In the genomic region with DNA sequence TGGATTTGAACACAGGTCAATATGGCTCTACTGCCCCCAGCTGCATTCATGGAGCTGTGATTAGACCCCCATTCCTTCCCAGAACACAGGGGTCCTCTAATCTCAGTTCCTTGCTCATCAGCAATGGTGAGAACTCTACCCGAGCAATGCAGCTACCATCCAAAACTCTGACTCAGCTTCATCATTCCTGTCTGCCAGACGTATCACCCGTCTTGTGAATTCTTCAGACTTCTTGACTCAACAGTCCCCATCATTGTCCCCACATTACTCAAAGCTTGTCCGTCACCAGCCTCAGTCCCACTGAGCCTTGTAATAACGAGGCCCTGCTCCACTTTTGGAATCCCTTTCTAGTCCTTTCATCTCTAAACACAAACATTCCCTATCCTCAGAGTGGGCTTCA, we compare ENCODE assay signal across 31 cellular contexts. TPM values are rescaled to one million over a fixed set of nuclear protein-coding genes. Genes with fewer than 3 reads are reported as not detected.
DNase-seq lines count a peak whose midpoint lies in the region; ATAC-seq, FAIRE-seq and TF ChIP-seq lines count a peak whose summit lies in the region.
"Had no signal": no experiment of that assay in that cellular context is flagged by ENCODE, and none has a peak within 500 bp of the region (broad histone marks: within the 10 kb centered on the region; RNA-seq: fewer than 3 reads in every experiment).

No MANE protein-coding gene starts in this region.

- no peaks in the 10 kb centered on the region for H3K36me3 ChIP-seq in mesodermal cell (ENCODE audit: control insufficient read depth, insufficient read depth, low read length)
- H3K36me3 ChIP-seq: lower lobe of right lung, ovary, tibial nerve had no signal

- no peak overlapping the region for H3K4me3 Mint-ChIP-seq in HFFc6
- H3K4me3 Mint-ChIP-seq: activated CD8-positive, alpha-beta T cell treated with anti-CD3 and anti-CD28 coated beads, Interleukin-2, amount 10 ng/mL, durations not matched to agents 7 days and 5 days; activated naive CD8-positive, alpha-beta T cell; natural killer cell treated with Interleukin-12 subunit alpha and Interleukin-12 subunit beta and Interleukin-15 and Interleukin-18, amount 100 ng/mL, for 72 hours had no signal

- H3K4me1 Mint-ChIP-seq in HFFc6 (ENCODE audit: low read depth) = peaks cover 56% of the 10 kb centered on the region

- peak overlapping the region; percentile 0; the same call in 1 of the 2 replicates for H3K27ac Mint-ChIP-seq in HFFc6
- H3K27ac Mint-ChIP-seq: activated CD8-positive, alpha-beta T cell treated with anti-CD3 and anti-CD28 coated beads, Interleukin-2, amount 10 ng/mL, durations not matched to agents 7 days and 5 days; activated naive CD8-positive, alpha-beta T cell; natural killer cell treated with Interleukin-12 subunit alpha and Interleukin-12 subunit beta and Interleukin-15 and Interleukin-18, amount 100 ng/mL, for 72 hours had no signal

- TF ChIP-seq CTCF in AG10803 (conservative IDR thresholded peaks at IDR 0.05; ENCODE audit: low read length) (no peak), HFFc6 (IDR thresholded peaks at IDR 0.05) (no peak)

- 64 to 73% methylated on average over 5 of the region's 5 CpGs for WGBS in mesodermal cell (ENCODE audit: insufficient coverage in 2 of 2), 2 experiments

- H3K36me3 Mint-ChIP-seq in HFFc6 (ENCODE audit: low read depth) = no peaks in the 10 kb centered on the region
- H3K36me3 Mint-ChIP-seq: natural killer cell treated with Interleukin-12 subunit alpha and Interleukin-12 subunit beta and Interleukin-15 and Interleukin-18, amount 100 ng/mL, for 72 hours had no signal

- peaks cover 33% of the 10 kb centered on the region for H3K4me1 ChIP-seq in mesodermal cell (ENCODE audit: control insufficient read depth, insufficient read depth, low read length, poor library complexity, severe bottlenecking)
- H3K4me1 ChIP-seq: Caco-2, lower lobe of right lung, tibial nerve had no signal

- DNase-seq in AG10803 (ENCODE audit: low read depth) = peak; percentile 47
- peak; percentile 33 for DNase-seq in HFFc6
- peak; percentile 37 for DNase-seq in astrocyte of the hippocampus (ENCODE audit: low read depth, low spot score)
- no peak for DNase-seq in HTR-8/SVneo (ENCODE audit: insufficient read length, low spot score)
- no peak for DNase-seq in COLO668 (lab: John Stamatoyannopoulos, UW; ENCODE audit: unreplicated experiment)
- DNase-seq in DMS79 treated with DMSO at 0.1 percent for 48 hours (lab: John Stamatoyannopoulos, UW) = no peak
- DNase-seq: activated CD8-positive, alpha-beta T cell treated with anti-CD3 and anti-CD28 coated beads, Interleukin-2, amount 10 ng/mL, durations not matched to agents 7 days and 5 days; activated effector memory CD4-positive, alpha-beta T cell treated with Interleukin-2 at 50 U/mL for 16 hours; aorta; C1 segment of cervical spinal cord; Caco-2; cerebellar nuclear complex; glutamatergic neuron; lower lobe of right lung; MM.1S; mucosa of descending colon; NCI-H1417; NCI-H2081; NCI-H226; NCI-H69; ovary; retina; small intestine; stimulated activated CD4-positive, alpha-beta T cell treated with anti-CD3 and anti-CD28 coated beads, Interleukin-1b, Interleukin-23, amount 100 ng/mL, for 48 hours; stimulated activated CD8-positive, alpha-beta memory T cell treated with anti-CD3 and anti-CD28 coated beads, Interleukin-4, amount 100 ng/mL, for 48 hours had no signal

- peak overlapping the region; percentile 31 for H3K27ac ChIP-seq in mesodermal cell (ENCODE audit: low read depth, low read length, severe bottlenecking)
- H3K27ac ChIP-seq: lower lobe of right lung, ovary, tibial nerve had no signal

- no peaks in the 10 kb centered on the region for H3K9me3 Mint-ChIP-seq in HFFc6
- H3K9me3 Mint-ChIP-seq: natural killer cell treated with Interleukin-12 subunit alpha and Interleukin-12 subunit beta and Interleukin-15 and Interleukin-18, amount 100 ng/mL, for 72 hours had no signal

- no peak for FAIRE-seq in HTR-8/SVneo (lab: Jason Lieb, UNC)
- FAIRE-seq: H1, small intestine had no signal

- no peak overlapping the region for H3K4me3 ChIP-seq in AG10803 (ENCODE audit: low read length)
- H3K4me3 ChIP-seq in mesodermal cell (ENCODE audit: extremely low read depth, insufficient read depth, low read length, poor library complexity, severe bottlenecking) = no peak overlapping the region
- H3K4me3 ChIP-seq: lower lobe of right lung, mucosa of descending colon, ovary, tibial nerve had no signal

- no peak for ATAC-seq in HG02610 (IDR thresholded peaks at IDR 0.05; ENCODE audit: unreplicated experiment)
- ATAC-seq: activated CD8-positive, alpha-beta T cell treated with anti-CD3 and anti-CD28 coated beads, Interleukin-2, amount 10 ng/mL, durations not matched to agents 7 days and 5 days; mucosa of descending colon; natural killer cell treated with Interleukin-12 subunit alpha and Interleukin-12 subunit beta and Interleukin-15 and Interleukin-18, amount 100 ng/mL, for 72 hours had no signal

- H3K27me3 Mint-ChIP-seq in HFFc6 (ENCODE audit: insufficient read depth) = no peaks in the 10 kb centered on the region
- H3K27me3 Mint-ChIP-seq: activated naive CD8-positive, alpha-beta T cell had no signal

- H3K9me3 ChIP-seq in mesodermal cell (ENCODE audit: control insufficient read depth, low read length) = no peaks in the 10 kb centered on the region
- H3K9me3 ChIP-seq: Caco-2, lower lobe of right lung, mucosa of descending colon, ovary, tibial nerve had no signal

RNA-seq across cellular contexts. Expression of a gene that starts 36.3 kb away (rescaled TPM):
- 10 to 100 TPM; 15.3 to 18.7 (median 15.6) TPM for total RNA-seq in HFFc6 (2021; fragmentation: NEBNext Ultra II Directional; extraction: Animal tissue kit (Norgen Biotek cat#: 25700))
- 18.0 TPM for polyA plus RNA-seq in mesodermal cell (2013, experiment 1 of 2)
- polyA plus RNA-seq in mesodermal cell (2013, experiment 2 of 2) = 17.8 TPM

RNA-seq across cellular contexts. Expression of a gene that starts 48.4 kb away (rescaled TPM):
- 1 to 10 TPM; 1.2 to 3.1 (median 2.4) TPM for total RNA-seq in HFFc6 (2021; fragmentation: NEBNext Ultra II Directional; extraction: Animal tissue kit (Norgen Biotek cat#: 25700))
- 0.96 TPM for polyA plus RNA-seq in mesodermal cell (2013, experiment 1 of 2)
- polyA plus RNA-seq in mesodermal cell (2013, experiment 2 of 2) = 0.81 TPM

Comparison
In these comparisons a context has a peak if more than half of its experiments do, and no peak if none do; other contexts are left out.
1. DNase-seq: peak in AG10803 (single experiment), HFFc6 (single experiment) and astrocyte of the hippocampus (single experiment); none in HTR-8/SVneo (single experiment), COLO668 (single experiment) and DMS79 treated with DMSO at 0.1 percent for 48 hours (single experiment).